Comparison of ENCODE assay signal across 8 cellular contexts in genomic region chr2:148674063-148675020, GRCh38. TPM values are rescaled to one million over a fixed set of nuclear protein-coding genes. Genes with fewer than 3 reads are reported as not detected.
DNase-seq lines count a peak whose midpoint lies in the region; ATAC-seq and TF ChIP-seq lines count a peak whose summit lies in the region.

No MANE protein-coding gene starts in this region.

- H3K4me3 ChIP-seq in H7 (ENCODE audit: insufficient read depth, low read depth, low read length) (no peak overlapping the region), neutrophil (ENCODE audit: low read depth in 1 of 2, low read length in 1 of 2) (no peak overlapping the region), testis (no peak overlapping the region)

- 79 to 89% methylated on average over 2 of the region's 2 CpGs for WGBS in testis, 2 donors

- H3K27me3 ChIP-seq in H7 (ENCODE audit: control insufficient read depth, insufficient read depth, low read length) (no peaks in the 10 kb centered on the region), neutrophil (no peaks in the 10 kb centered on the region), testis (no peaks in the 10 kb centered on the region)

- H3K27ac ChIP-seq in neutrophil (no peak overlapping the region), testis (no peak overlapping the region)

- ATAC-seq in HG03095 (IDR thresholded peaks at IDR 0.05; ENCODE audit: unreplicated experiment) = no peak

- peak; percentile 15 for DNase-seq in EH (ENCODE audit: low read depth)
- peak; percentile 59 for DNase-seq in H7
- DNase-seq in RKO (ENCODE audit: low spot score) = peak; percentile 40
- peak; percentile 44 for DNase-seq in cerebellar cortex (ENCODE audit: low spot score)
- no peak for DNase-seq in activated CD4-positive, CD25-positive, alpha-beta regulatory T cell treated with anti-CD3 and anti-CD28 coated beads, Interleukin-2, amount 50 U/mL, for 72 hours
- DNase-seq in testis = no peak

- no peaks in the 10 kb centered on the region for H3K36me3 ChIP-seq in H7 (replicated peaks; ENCODE audit: control insufficient read depth, insufficient read depth, low read length)
- H3K36me3 ChIP-seq in neutrophil = no peaks in the 10 kb centered on the region
- no peaks in the 10 kb centered on the region for H3K36me3 ChIP-seq in testis (ENCODE audit: low read depth, missing control alignments)

- no peak for TF ChIP-seq POLR2A in testis (IDR thresholded peaks at IDR 0.05)

- TF ChIP-seq CTCF in neutrophil (IDR thresholded peaks at IDR 0.05) = peak; percentile 79
- peak in 1 of 3 experiments; percentile 26 for TF ChIP-seq CTCF in testis (IDR thresholded peaks at IDR 0.05)

- H3K4me1 ChIP-seq in neutrophil (ENCODE audit: control insufficient read depth in 1 of 2, insufficient read depth in 1 of 2, low read depth in 1 of 2, low read length in 1 of 2) (no peaks in the 10 kb centered on the region), testis (no peaks in the 10 kb centered on the region)

- no peaks in the 10 kb centered on the region for H3K9me3 ChIP-seq in neutrophil
- no peaks in the 10 kb centered on the region for H3K9me3 ChIP-seq in testis

- intact Hi-C loops in testis (cut with DNase I; ENCODE audit: low total_unique reads) = no loop called here

RNA-seq across cellular contexts. Expression of gene EPC2, which starts 29.8 kb away (rescaled TPM):
- 9.5 and 15.6 TPM in 2 replicates for total RNA-seq in H7 (2014; rRNA removed; shearing (Covaris generic))
- 10 to 100 TPM; 41.7 to 53.1 TPM for total RNA-seq in testis
- polyA plus RNA-seq in testis (ENCODE audit: insufficient read depth, low read depth, low replicate concordance) = 22.5 TPM

Comparison
In these comparisons a context has a peak if more than half of its experiments do, and no peak if none do; other contexts are left out.
1. DNase-seq: peak in EH (single experiment), H7 (single experiment), RKO (single experiment) and cerebellar cortex (single experiment); none in activated CD4-positive, CD25-positive, alpha-beta regulatory T cell treated with anti-CD3 and anti-CD28 coated beads, Interleukin-2, amount 50 U/mL, for 72 hours (single experiment) and testis (single experiment).